Comparison of ENCODE assay signal across 8 cellular contexts in the genomic region with DNA sequence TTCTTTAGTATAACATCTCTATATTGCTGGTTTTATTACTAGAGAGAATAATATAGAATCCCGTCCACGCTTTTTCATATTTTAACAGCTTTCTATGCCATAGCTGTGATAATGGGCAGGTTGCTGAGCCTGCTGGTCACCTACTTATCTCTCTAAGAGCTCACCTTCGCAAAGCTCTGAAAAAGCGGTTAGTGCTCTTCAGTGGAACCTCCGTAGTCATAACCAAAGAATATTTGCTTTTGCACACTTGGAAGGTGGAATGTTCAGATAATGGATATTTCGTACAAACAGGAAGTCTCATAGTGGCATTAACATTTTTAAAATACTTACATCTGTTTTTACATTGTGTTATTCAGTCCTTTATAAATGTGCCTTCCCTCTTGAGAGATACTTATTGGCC.
"Had no signal": no experiment of that assay in that cellular context is flagged by ENCODE, and none has a peak within 500 bp of the region (broad histone marks: within the 10 kb centered on the region; RNA-seq: fewer than 3 reads in every experiment).

No MANE protein-coding gene starts in this region.

- ATAC-seq: HCT116 had no signal

- H3K4me2 ChIP-seq: KMS-11 had no signal

- H3K9ac ChIP-seq: GM23248, KMS-11 had no signal

- H3K27ac ChIP-seq: GM23248, HL-60, KMS-11 had no signal

- DNase-seq: GM23248, GOT3, HFFc6, KBM-7 had no signal

- H3K36me3 ChIP-seq: HAP-1 had no signal

- H2AFZ ChIP-seq: GM23248 had no signal

- H3K4me1 ChIP-seq: HAP-1 had no signal

- H3K9me3 ChIP-seq: HAP-1 had no signal

- H3K4me3 ChIP-seq: GM23248, HAP-1 had no signal
